ENCODE assay signal across 39 cellular contexts in genomic region chr11:65942531-65942930, GRCh38. TPM values are rescaled to one million over a fixed set of nuclear protein-coding genes. Genes with fewer than 3 reads are reported as not detected.
"Had no signal": no experiment of that assay in that cellular context is flagged by ENCODE, and none has a peak within 500 bp of the region (broad histone marks: within the 10 kb centered on the region; RNA-seq: fewer than 3 reads in every experiment).

No MANE protein-coding gene starts in this region.

- ATAC-seq: effector memory CD8-positive, alpha-beta T cell; right cardiac atrium; stimulated activated naive CD8-positive, alpha-beta T cell treated with anti-CD3 and anti-CD28 coated beads, Interleukin-15, Interleukin-2, amounts not matched to agents 100 U/mL and 50 U/mL, for 24 hours had no signal

- H3K4me3 Mint-ChIP-seq: activated naive CD4-positive, alpha-beta T cell treated with anti-CD3 and anti-CD28 coated beads, Interleukin-2, amount 10 ng/mL, durations not matched to agents 7 days and 5 days; activated naive CD8-positive, alpha-beta T cell treated with anti-CD3 and anti-CD28 coated beads, Interleukin-2, amount 10 ng/mL, durations not matched to agents 7 days and 5 days; activated T-helper 1 cell treated with anti-CD3 and anti-CD28 coated beads, Interleukin-12 subunit alpha, Interleukin-12 subunit beta, Interleukin-2, Interleukin-4 antibody, amounts not matched to agents 30 ng/mL and 10 ng/mL and 1 ng/mL, durations not matched to agents 14 hours and 24 hours and 36 hours; effector memory CD8-positive, alpha-beta T cell; immature natural killer cell; mesothelial cell of epicardium; naive B cell; nephron progenitor cell; T-helper 1 cell treated with Interleukin-12 subunit alpha and Interleukin-12 subunit beta and Interleukin-4 antibody, amounts not matched to agents 30 μg/mL and 1 μg/mL, for 36 hours had no signal

- H3K4me1 ChIP-seq: ascending aorta, testis had no signal

- H3K36me3 Mint-ChIP-seq: activated naive CD4-positive, alpha-beta T cell treated with anti-CD3 and anti-CD28 coated beads, Interleukin-2, amount 10 ng/mL, durations not matched to agents 7 days and 5 days; activated naive CD8-positive, alpha-beta T cell treated with anti-CD3 and anti-CD28 coated beads, Interleukin-2, amount 10 ng/mL, durations not matched to agents 7 days and 5 days; immature natural killer cell; mesothelial cell of epicardium; naive B cell had no signal

- H3K4me3 ChIP-seq: ascending aorta, coronary artery, spleen, testis had no signal

- H3K27ac Mint-ChIP-seq: activated naive CD4-positive, alpha-beta T cell treated with anti-CD3 and anti-CD28 coated beads, Interleukin-2, amount 10 ng/mL, durations not matched to agents 7 days and 5 days; activated naive CD8-positive, alpha-beta T cell treated with anti-CD3 and anti-CD28 coated beads, Interleukin-2, amount 10 ng/mL, durations not matched to agents 7 days and 5 days; activated T-helper 1 cell treated with anti-CD3 and anti-CD28 coated beads, Interleukin-12 subunit alpha, Interleukin-12 subunit beta, Interleukin-2, Interleukin-4 antibody, amounts not matched to agents 30 ng/mL and 10 ng/mL and 1 ng/mL, durations not matched to agents 14 hours and 24 hours and 36 hours; immature natural killer cell; mesothelial cell of epicardium; naive B cell; nephron progenitor cell; T-helper 1 cell treated with Interleukin-12 subunit alpha and Interleukin-12 subunit beta and Interleukin-4 antibody, amounts not matched to agents 30 μg/mL and 1 μg/mL, for 36 hours had no signal

- H3K36me3 ChIP-seq: ascending aorta, brain microvascular endothelial cell, spleen had no signal

- H3K9me3 Mint-ChIP-seq: activated naive CD4-positive, alpha-beta T cell treated with anti-CD3 and anti-CD28 coated beads, Interleukin-2, amount 10 ng/mL, durations not matched to agents 7 days and 5 days; activated naive CD8-positive, alpha-beta T cell treated with anti-CD3 and anti-CD28 coated beads, Interleukin-2, amount 10 ng/mL, durations not matched to agents 7 days and 5 days; activated T-helper 1 cell treated with anti-CD3 and anti-CD28 coated beads, Interleukin-12 subunit alpha, Interleukin-12 subunit beta, Interleukin-2, Interleukin-4 antibody, amounts not matched to agents 30 ng/mL and 10 ng/mL and 1 ng/mL, durations not matched to agents 14 hours and 24 hours and 36 hours; effector memory CD8-positive, alpha-beta T cell; immature natural killer cell; mesothelial cell of epicardium; naive B cell; nephron progenitor cell; T-helper 1 cell treated with Interleukin-12 subunit alpha and Interleukin-12 subunit beta and Interleukin-4 antibody, amounts not matched to agents 30 μg/mL and 1 μg/mL, for 36 hours had no signal

- H3K4me1 Mint-ChIP-seq: activated naive CD4-positive, alpha-beta T cell treated with anti-CD3 and anti-CD28 coated beads, Interleukin-2, amount 10 ng/mL, durations not matched to agents 7 days and 5 days; immature natural killer cell; mesothelial cell of epicardium had no signal

- H3K27ac ChIP-seq: ascending aorta, brain microvascular endothelial cell, coronary artery, testis, VCaP had no signal

- DNase-seq: activated CD4-positive, alpha-beta T cell treated with anti-CD3 and anti-CD28 coated beads for 4 hours; activated CD4-positive, alpha-beta T cell treated with anti-CD3 and anti-CD28 coated beads, Interleukin-2, amount 50 U/mL, for 4 hours; activated CD8-positive, alpha-beta memory T cell treated with anti-CD3 and anti-CD28 coated beads for 24 hours; activated CD8-positive, alpha-beta memory T cell treated with anti-CD3 and anti-CD28 coated beads, Interleukin-2, amount 50 U/mL, for 4 hours; activated gamma-delta T cell; activated naive CD4-positive, alpha-beta T cell treated with anti-CD3 and anti-CD28 coated beads, Interleukin-2, amount 10 ng/mL, durations not matched to agents 7 days and 5 days; activated naive CD8-positive, alpha-beta T cell treated with anti-CD3 and anti-CD28 coated beads, Interleukin-2, amount 10 ng/mL, durations not matched to agents 7 days and 5 days; activated T-cell treated with anti-CD3 and anti-CD28 coated beads, Interleukin-2, amount 50 U/mL, for 1 hour; brain microvascular endothelial cell; effector memory CD8-positive, alpha-beta T cell; foreskin fibroblast; head of caudate nucleus; hippocampal formation; immature natural killer cell; naive B cell; nephron progenitor cell; occipital lobe; spleen; stimulated activated naive CD8-positive, alpha-beta T cell treated with anti-CD3 and anti-CD28 coated beads, Interleukin-15, Interleukin-2, amounts not matched to agents 100 U/mL and 50 U/mL, for 24 hours; SW 1271; T-helper 9 cell; testis; trophoblast cell had no signal

- FAIRE-seq: TTC549, urothelium cell line had no signal

- H3K9me3 ChIP-seq: ascending aorta, spleen, testis had no signal

- H3K27me3 ChIP-seq: ascending aorta, brain microvascular endothelial cell, testis had no signal

RNA-seq across cellular contexts. Expression of gene TSGA10IP, which starts 2.7 kb away (rescaled TPM):
- total RNA-seq: activated naive CD8-positive, alpha-beta T cell treated with anti-CD3 and anti-CD28 coated beads, Interleukin-2, amount 10 ng/mL, durations not matched to agents 7 days and 5 days; activated T-helper 1 cell treated with anti-CD3 and anti-CD28 coated beads, Interleukin-12 subunit alpha, Interleukin-12 subunit beta, Interleukin-2, Interleukin-4 antibody, amounts not matched to agents 30 ng/mL and 10 ng/mL and 1 ng/mL, durations not matched to agents 14 hours and 24 hours and 36 hours; ascending aorta; cardiac septum; cerebellum; endothelial cell of umbilical vein; kidney epithelial cell; lower leg skin; mesothelial cell of epicardium; occipital lobe; pulmonary artery endothelial cell; right cardiac atrium had no signal
- polyA plus RNA-seq: endothelial cell of umbilical vein, esophagus, immature natural killer cell, right cardiac atrium had no signal

RNA-seq across cellular contexts. Expression of gene FOSL1, which starts 42.3 kb away (rescaled TPM):
- total RNA-seq: cerebellum, occipital lobe had no signal
